In genomic region chr14:73991097-73991496, GRCh38 we compare ENCODE assay signal across 34 cellular contexts.
"Had no signal": no experiment of that assay in that cellular context is flagged by ENCODE, and none has a peak within 500 bp of the region (broad histone marks: within the 10 kb centered on the region; RNA-seq: fewer than 3 reads in every experiment).

No MANE protein-coding gene starts in this region.

- H3K27me3 ChIP-seq: adrenal gland, brain microvascular endothelial cell, esophagus squamous epithelium, gastrocnemius medialis, heart left ventricle had no signal

- H3K4me1 ChIP-seq: gastrocnemius medialis, heart left ventricle had no signal

- H3K9me3 ChIP-seq: adrenal gland, esophagus squamous epithelium, gastrocnemius medialis, heart left ventricle had no signal

- H3K27ac Mint-ChIP-seq: activated CD4-positive, alpha-beta memory T cell treated with anti-CD3 and anti-CD28 coated beads for 36 hours; activated CD8-positive, alpha-beta memory T cell treated with anti-CD3 and anti-CD28 coated beads, Interleukin-2, amount 10 ng/mL, durations not matched to agents 7 days and 5 days; activated CD8-positive, alpha-beta T cell treated with anti-CD3 and anti-CD28 coated beads, Interleukin-2, amount 10 ng/mL, durations not matched to agents 7 days and 5 days; activated naive CD4-positive, alpha-beta T cell treated with anti-CD3 and anti-CD28 coated beads for 36 hours; activated naive CD4-positive, alpha-beta T cell treated with anti-CD3 and anti-CD28 coated beads, Interleukin-2, amount 50 U/mL, for 24 hours; activated naive CD8-positive, alpha-beta T cell treated with anti-CD3 and anti-CD28 coated beads for 36 hours; activated naive CD8-positive, alpha-beta T cell treated with anti-CD3 and anti-CD28 coated beads, Interleukin-2, amount 50 U/mL, for 24 hours; activated T-helper 1 cell treated with anti-CD3 and anti-CD28 coated beads, Interleukin-12 subunit alpha, Interleukin-12 subunit beta, Interleukin-2, Interleukin-4 antibody, amounts not matched to agents 30 ng/mL and 10 ng/mL and 1 ng/mL, durations not matched to agents 14 hours and 24 hours and 36 hours; activated T-helper 2 cell treated with anti-CD3 and anti-CD28 coated beads, Interferon-gamma antibody, Interleukin-2, Interleukin-4, amounts not matched to agents 10 μg/mL and 5 μg/mL and 100 μg/mL, durations not matched to agents 14 hours and 24 hours and 36 hours; effector memory CD8-positive, alpha-beta T cell had no signal

- H3K27me3 Mint-ChIP-seq: activated CD4-positive, alpha-beta memory T cell treated with anti-CD3 and anti-CD28 coated beads for 36 hours; activated CD8-positive, alpha-beta memory T cell treated with anti-CD3 and anti-CD28 coated beads, Interleukin-2, amount 10 ng/mL, durations not matched to agents 7 days and 5 days; activated naive CD4-positive, alpha-beta T cell treated with anti-CD3 and anti-CD28 coated beads, Interleukin-2, amount 50 U/mL, for 24 hours; activated naive CD8-positive, alpha-beta T cell treated with anti-CD3 and anti-CD28 coated beads for 36 hours; activated naive CD8-positive, alpha-beta T cell treated with anti-CD3 and anti-CD28 coated beads, Interleukin-2, amount 50 U/mL, for 24 hours; central memory CD8-positive, alpha-beta T cell; effector memory CD8-positive, alpha-beta T cell had no signal

- H3K4me3 ChIP-seq: adrenal gland, esophagus squamous epithelium, gastrocnemius medialis, heart left ventricle had no signal

- H3K36me3 ChIP-seq: adrenal gland had no signal

- FAIRE-seq: astrocyte, bronchial epithelial cell, colon, endometrium, endothelial cell of umbilical vein had no signal

- H3K4me3 Mint-ChIP-seq: activated CD4-positive, alpha-beta memory T cell treated with anti-CD3 and anti-CD28 coated beads for 36 hours; activated CD8-positive, alpha-beta memory T cell treated with anti-CD3 and anti-CD28 coated beads, Interleukin-2, amount 10 ng/mL, durations not matched to agents 7 days and 5 days; activated CD8-positive, alpha-beta T cell treated with anti-CD3 and anti-CD28 coated beads, Interleukin-2, amount 10 ng/mL, durations not matched to agents 7 days and 5 days; activated naive CD4-positive, alpha-beta T cell treated with anti-CD3 and anti-CD28 coated beads for 36 hours; activated naive CD4-positive, alpha-beta T cell treated with anti-CD3 and anti-CD28 coated beads, Interleukin-2, amount 50 U/mL, for 24 hours; activated naive CD8-positive, alpha-beta T cell treated with anti-CD3 and anti-CD28 coated beads for 36 hours; activated naive CD8-positive, alpha-beta T cell treated with anti-CD3 and anti-CD28 coated beads, Interleukin-2, amount 50 U/mL, for 24 hours; activated T-helper 1 cell treated with anti-CD3 and anti-CD28 coated beads, Interleukin-12 subunit alpha, Interleukin-12 subunit beta, Interleukin-2, Interleukin-4 antibody, amounts not matched to agents 30 ng/mL and 10 ng/mL and 1 ng/mL, durations not matched to agents 14 hours and 24 hours and 36 hours; central memory CD8-positive, alpha-beta T cell; effector memory CD8-positive, alpha-beta T cell had no signal

- H3K27ac ChIP-seq: adrenal gland, brain microvascular endothelial cell, epithelial cell of prostate, esophagus squamous epithelium, gastrocnemius medialis, heart left ventricle had no signal

- H3K4me1 Mint-ChIP-seq: activated CD8-positive, alpha-beta memory T cell treated with anti-CD3 and anti-CD28 coated beads, Interleukin-2, amount 10 ng/mL, durations not matched to agents 7 days and 5 days; activated naive CD4-positive, alpha-beta T cell treated with anti-CD3 and anti-CD28 coated beads, Interleukin-2, amount 50 U/mL, for 24 hours; activated naive CD8-positive, alpha-beta T cell treated with anti-CD3 and anti-CD28 coated beads for 36 hours; activated naive CD8-positive, alpha-beta T cell treated with anti-CD3 and anti-CD28 coated beads, Interleukin-2, amount 50 U/mL, for 24 hours; central memory CD8-positive, alpha-beta T cell had no signal

- DNase-seq: activated CD4-positive, alpha-beta memory T cell treated with anti-CD3 and anti-CD28 coated beads for 36 hours; activated CD4-positive, alpha-beta T cell treated with anti-CD3 and anti-CD28 coated beads for 1 hour; activated CD4-positive, alpha-beta T cell treated with anti-CD3 and anti-CD28 coated beads for 4 hours; activated CD8-positive, alpha-beta memory T cell treated with anti-CD3 and anti-CD28 coated beads, Interleukin-2, amount 10 ng/mL, durations not matched to agents 7 days and 5 days; activated CD8-positive, alpha-beta memory T cell treated with anti-CD3 and anti-CD28 coated beads, Interleukin-2, amount 50 U/mL, for 4 hours; activated CD8-positive, alpha-beta T cell treated with anti-CD3 and anti-CD28 coated beads, Interleukin-2, amount 10 ng/mL, durations not matched to agents 7 days and 5 days; activated effector memory CD4-positive, alpha-beta T cell treated with anti-CD3 and anti-CD28 coated beads, Interleukin-2, amount 50 U/mL, for 16 hours; activated naive CD4-positive, alpha-beta T cell treated with anti-CD3 and anti-CD28 coated beads for 36 hours; activated naive CD8-positive, alpha-beta T cell treated with anti-CD3 and anti-CD28 coated beads for 36 hours; activated naive CD8-positive, alpha-beta T cell treated with anti-CD3 and anti-CD28 coated beads, Interleukin-2, amount 50 U/mL, for 24 hours; activated T-cell treated with anti-CD3 and anti-CD28 coated beads, Interleukin-2, amount 50 U/mL, for 1 hour; activated T-cell treated with anti-CD3 and anti-CD28 coated beads, Interleukin-2, amount 50 U/mL, for 48 hours; adrenal gland; brain microvascular endothelial cell; cortex of kidney; dermis blood vessel endothelial cell; effector CD4-positive, alpha-beta T cell; effector memory CD8-positive, alpha-beta T cell; esophagus squamous epithelium; foreskin fibroblast; gastrocnemius medialis; glutamatergic neuron; heart left ventricle; T-helper 2 cell had no signal

- H3K9me3 Mint-ChIP-seq: activated CD4-positive, alpha-beta memory T cell treated with anti-CD3 and anti-CD28 coated beads for 36 hours; activated naive CD4-positive, alpha-beta T cell treated with anti-CD3 and anti-CD28 coated beads for 36 hours; activated naive CD4-positive, alpha-beta T cell treated with anti-CD3 and anti-CD28 coated beads, Interleukin-2, amount 50 U/mL, for 24 hours; activated naive CD8-positive, alpha-beta T cell treated with anti-CD3 and anti-CD28 coated beads for 36 hours; activated naive CD8-positive, alpha-beta T cell treated with anti-CD3 and anti-CD28 coated beads, Interleukin-2, amount 50 U/mL, for 24 hours; activated T-helper 1 cell treated with anti-CD3 and anti-CD28 coated beads, Interleukin-12 subunit alpha, Interleukin-12 subunit beta, Interleukin-2, Interleukin-4 antibody, amounts not matched to agents 30 ng/mL and 10 ng/mL and 1 ng/mL, durations not matched to agents 14 hours and 24 hours and 36 hours; activated T-helper 2 cell treated with anti-CD3 and anti-CD28 coated beads, Interferon-gamma antibody, Interleukin-2, Interleukin-4, amounts not matched to agents 10 μg/mL and 5 μg/mL and 100 μg/mL, durations not matched to agents 14 hours and 24 hours and 36 hours; central memory CD8-positive, alpha-beta T cell; effector memory CD8-positive, alpha-beta T cell had no signal

- ATAC-seq: activated CD8-positive, alpha-beta memory T cell treated with anti-CD3 and anti-CD28 coated beads, Interleukin-2, amount 10 ng/mL, durations not matched to agents 7 days and 5 days; activated CD8-positive, alpha-beta T cell treated with anti-CD3 and anti-CD28 coated beads, Interleukin-2, amount 10 ng/mL, durations not matched to agents 7 days and 5 days; activated naive CD8-positive, alpha-beta T cell treated with anti-CD3 and anti-CD28 coated beads, Interleukin-2, amount 50 U/mL, for 24 hours; effector memory CD8-positive, alpha-beta T cell; gastrocnemius medialis; heart left ventricle had no signal
